ENCODE assay signal across 1 cellular context in genomic region chr20:30579824-30580438, GRCh38.
TF ChIP-seq lines count a peak whose summit lies in the region.

No MANE protein-coding gene starts in this region.

TF ChIP-seq in HepG2, 621 proteins besides CTCF, POLR2A, EP300 and RAD21 (continued from another document and continues in another):
- TF ChIP-seq KAT8 (CRISPR knock-in tag; IDR thresholded peaks at IDR 0.05) (peak; percentile 86), HCFC1 (IDR thresholded peaks at IDR 0.05; ENCODE audit: low read depth, low read length) (peak; percentile 87), MEIS2 (CRISPR knock-in tag; IDR thresholded peaks at IDR 0.05) (peak; percentile 65), DRAP1 (CRISPR knock-in tag; IDR thresholded peaks at IDR 0.05) (peak; percentile 37; the same call in 1 of the 2 replicates), ZNF138 (CRISPR knock-in tag; IDR thresholded peaks at IDR 0.05; ENCODE audit: low read depth) (0 out of 2 replicates have a peak, but pooled peaks have one; percentile 54), PHF8 (CRISPR knock-in tag; IDR thresholded peaks at IDR 0.05) (peak; percentile 95), YEATS2 (CRISPR knock-in tag; IDR thresholded peaks at IDR 0.05; ENCODE audit: borderline replicate concordance) (peak; percentile 82; the same call in 1 of the 2 replicates), YEATS4 (CRISPR knock-in tag; IDR thresholded peaks at IDR 0.05; ENCODE audit: borderline replicate concordance) (peak; percentile 40; the same call in 1 of the 2 replicates), WIZ (CRISPR knock-in tag; IDR thresholded peaks at IDR 0.05) (peak; percentile 51; the same call in 1 of the 2 replicates), NFAT5 (CRISPR knock-in tag; IDR thresholded peaks at IDR 0.05) (0 out of 2 replicates have a peak, but pooled peaks have one; percentile 28), ZNF281 (CRISPR knock-in tag; IDR thresholded peaks at IDR 0.05; ENCODE audit: borderline replicate concordance) (0 out of 2 replicates have a peak, but pooled peaks have one; percentile 29), FOXO1 (CRISPR knock-in tag; IDR thresholded peaks at IDR 0.05) (peak; percentile 38; the same call in 1 of the 2 replicates), PHF20 (CRISPR knock-in tag; IDR thresholded peaks at IDR 0.05) (peak; percentile 68), KAT7 (CRISPR knock-in tag; IDR thresholded peaks at IDR 0.05; ENCODE audit: borderline replicate concordance) (0 out of 2 replicates have a peak, but pooled peaks have one; percentile 33), ZBTB44 (CRISPR knock-in tag; IDR thresholded peaks at IDR 0.05) (0 out of 2 replicates have a peak, but pooled peaks have one; percentile 47), ZNF501 (CRISPR knock-in tag; IDR thresholded peaks at IDR 0.05) (peak; percentile 35; the same call in 1 of the 2 replicates), GATAD2A (CRISPR knock-in tag; IDR thresholded peaks at IDR 0.05) (peak; percentile 44; the same call in 1 of the 2 replicates), THAP9 (CRISPR knock-in tag; IDR thresholded peaks at IDR 0.05; ENCODE audit: borderline replicate concordance) (0 out of 2 replicates have a peak, but pooled peaks have one; percentile 21), SPEN (CRISPR knock-in tag; IDR thresholded peaks at IDR 0.05; ENCODE audit: low read depth) (peak; percentile 80; the same call in 1 of the 2 replicates), DR1 (CRISPR knock-in tag; IDR thresholded peaks at IDR 0.05) (0 out of 2 replicates have a peak, but pooled peaks have one; percentile 7), NR2C2 (CRISPR knock-in tag; IDR thresholded peaks at IDR 0.05; ENCODE audit: borderline replicate concordance) (peak; percentile 42; the same call in 1 of the 2 replicates), ARID4A (CRISPR knock-in tag; IDR thresholded peaks at IDR 0.05; ENCODE audit: borderline replicate concordance) (peak; percentile 28; the same call in 1 of the 2 replicates), ZBTB38 (CRISPR knock-in tag; IDR thresholded peaks at IDR 0.05) (peak; percentile 91), ATF3 (CRISPR knock-in tag; IDR thresholded peaks at IDR 0.05) (0 out of 2 replicates have a peak, but pooled peaks have one; percentile 35), FOSL2 (CRISPR knock-in tag; IDR thresholded peaks at IDR 0.05) (0 out of 2 replicates have a peak, but pooled peaks have one; percentile 30), SMAD3 (CRISPR knock-in tag; IDR thresholded peaks at IDR 0.05) (peak; percentile 75; the same call in 1 of the 2 replicates), ZNF225 (CRISPR knock-in tag; IDR thresholded peaks at IDR 0.05) (peak; percentile 67; the same call in 1 of the 2 replicates), FOXK1 (CRISPR knock-in tag; IDR thresholded peaks at IDR 0.05; ENCODE audit: borderline replicate concordance, low read depth) (peak; percentile 72; the same call in 1 of the 2 replicates), ZNF142 (CRISPR knock-in tag; IDR thresholded peaks at IDR 0.05) (0 out of 2 replicates have a peak, but pooled peaks have one; percentile 33)
